8 cellular contexts compared by ENCODE assay signal in genomic region chr19:29671393-29672076, GRCh38. TPM values are rescaled to one million over a fixed set of nuclear protein-coding genes. Genes with fewer than 3 reads are reported as not detected.
A peak's percentile ranks its signal among the peaks of the same experiment; 100 is the strongest.
DNase-seq lines count a peak whose midpoint lies in the region; ATAC-seq and TF ChIP-seq lines count a peak whose summit lies in the region.

No MANE protein-coding gene starts in this region.

- ATAC-seq in GM18870 (IDR thresholded peaks at IDR 0.05; ENCODE audit: unreplicated experiment), result peak; percentile 62
- peak; percentile 57 for ATAC-seq in HG03066 (IDR thresholded peaks at IDR 0.05; ENCODE audit: low read depth, unreplicated experiment)
- ATAC-seq in activated naive CD8-positive, alpha-beta T cell treated with anti-CD3 and anti-CD28 coated beads, Interleukin-2, amount 10 ng/mL, durations not matched to agents 7 days and 5 days (ENCODE audit: low read depth), result peak; percentile 69
- ATAC-seq in left lobe of liver, result peak; percentile 47

- TF ChIP-seq CTCF in AG09309 (IDR thresholded peaks at IDR 0.05; ENCODE audit: control insufficient read depth, insufficient read depth, low read depth, low read length, missing control alignments), result peak; percentile 19

- no peaks in the 10 kb centered on the region for H3K27me3 Mint-ChIP-seq in activated naive CD8-positive, alpha-beta T cell treated with anti-CD3 and anti-CD28 coated beads, Interleukin-2, amount 10 ng/mL, durations not matched to agents 7 days and 5 days

- H3K27ac Mint-ChIP-seq in activated naive CD8-positive, alpha-beta T cell treated with anti-CD3 and anti-CD28 coated beads, Interleukin-2, amount 10 ng/mL, durations not matched to agents 7 days and 5 days, result peak overlapping the region; percentile 94

- H3K4me3 Mint-ChIP-seq in activated naive CD8-positive, alpha-beta T cell treated with anti-CD3 and anti-CD28 coated beads, Interleukin-2, amount 10 ng/mL, durations not matched to agents 7 days and 5 days, result peak overlapping the region; percentile 78

- peaks cover 69% of the 10 kb centered on the region for H3K4me1 Mint-ChIP-seq in activated naive CD8-positive, alpha-beta T cell treated with anti-CD3 and anti-CD28 coated beads, Interleukin-2, amount 10 ng/mL, durations not matched to agents 7 days and 5 days

- H3K4me3 ChIP-seq in AG09309 (ENCODE audit: control insufficient read depth, low read depth, low read length), result no peak overlapping the region

- no peaks in the 10 kb centered on the region for H3K9me3 Mint-ChIP-seq in activated naive CD8-positive, alpha-beta T cell treated with anti-CD3 and anti-CD28 coated beads, Interleukin-2, amount 10 ng/mL, durations not matched to agents 7 days and 5 days

- peaks cover 37% of the 10 kb centered on the region for H3K36me3 Mint-ChIP-seq in activated naive CD8-positive, alpha-beta T cell treated with anti-CD3 and anti-CD28 coated beads, Interleukin-2, amount 10 ng/mL, durations not matched to agents 7 days and 5 days

- DNase-seq in AG09309 (ENCODE audit: low read depth), result no peak
- peak; percentile 64 for DNase-seq in SW480 (ENCODE audit: low spot score)
- DNase-seq in activated naive CD8-positive, alpha-beta T cell treated with anti-CD3 and anti-CD28 coated beads, Interleukin-2, amount 10 ng/mL, durations not matched to agents 7 days and 5 days, result peak; percentile 76
- DNase-seq in left lobe of liver (ENCODE audit: low spot score), result peak; percentile 76
- DNase-seq in stimulated activated CD8-positive, alpha-beta memory T cell treated with anti-CD3 and anti-CD28 coated beads, Interleukin-4, amount 100 ng/mL, for 1 hour (ENCODE audit: low read depth in 2 of 2, low spot score in 1 of 2), result peak; percentile 66 to 77
- DNase-seq in 8988T, result no peak

- POLR2A ChIA-PET in activated naive CD8-positive, alpha-beta T cell treated with anti-CD3 and anti-CD28 coated beads, Interleukin-2, amount 10 ng/mL, durations not matched to agents 7 days and 5 days (lab: Charles Lee), result interaction anchor here (0.9 to 2.8 kb wide), 8 partner anchors 8 to 165 kb away, joined by 3 to 42 read pairs (median 6); partner anchors contain the start of genes C19orf12 and POP4

RNA-seq across cellular contexts. Expression of gene PLEKHF1, which starts 6.3 kb away (rescaled TPM):
- total RNA-seq in activated naive CD8-positive, alpha-beta T cell treated with anti-CD3 and anti-CD28 coated beads, Interleukin-2, amount 10 ng/mL, durations not matched to agents 7 days and 5 days, result 10 to 100 TPM; 33.3 to 35.9 TPM
- total RNA-seq in left lobe of liver, result 11.3 TPM

RNA-seq across cellular contexts. Expression of gene C19orf12, which starts 43.5 kb away (rescaled TPM):
- total RNA-seq in activated naive CD8-positive, alpha-beta T cell treated with anti-CD3 and anti-CD28 coated beads, Interleukin-2, amount 10 ng/mL, durations not matched to agents 7 days and 5 days, result 10 to 100 TPM; 31.8 to 38.2 TPM
- 52.3 TPM for total RNA-seq in left lobe of liver

Comparison
In these comparisons a context has a peak if more than half of its experiments do, and no peak if none do; other contexts are left out.
1. DNase-seq: peak in SW480 (single experiment), activated naive CD8-positive, alpha-beta T cell treated with anti-CD3 and anti-CD28 coated beads, Interleukin-2, amount 10 ng/mL, durations not matched to agents 7 days and 5 days (single experiment), left lobe of liver (single experiment) and stimulated activated CD8-positive, alpha-beta memory T cell treated with anti-CD3 and anti-CD28 coated beads, Interleukin-4, amount 100 ng/mL, for 1 hour (2 of 2); none in AG09309 (single experiment) and 8988T (single experiment).
2. Peak in every context shown above with its lines, with median percentiles within 50 percentile points of each other: ATAC-seq.